Comparison of ENCODE assay signal across 8 cellular contexts in genomic region chr17:28598389-28598788, GRCh38. TPM values are rescaled to one million over a fixed set of nuclear protein-coding genes. Genes with fewer than 3 reads are reported as not detected.
A peak's percentile ranks its signal among the peaks of the same experiment; 100 is the strongest.
DNase-seq lines count a peak whose midpoint lies in the region; ATAC-seq and TF ChIP-seq lines count a peak whose summit lies in the region.

No MANE protein-coding gene starts in this region.

- peak overlapping the region; percentile 8; the same call in 1 of the 2 replicates for H3K27ac ChIP-seq in PC-9

- intact Hi-C loops in PC-9 (cut with micrococcal nuclease; ENCODE audit: unreplicated experiment) = no loop called here

- H3K79me2 ChIP-seq in PC-9 (ENCODE audit: low read depth) = peaks cover 17% of the 10 kb centered on the region

- TF ChIP-seq CTCF in PC-9 (conservative IDR thresholded peaks at IDR 0.05) = no peak
- TF ChIP-seq CTCF in fibroblast of mammary gland (conservative IDR thresholded peaks at IDR 0.05; ENCODE audit: control insufficient read depth, insufficient read depth, low read depth, low read length) = no peak

- no peaks in the 10 kb centered on the region for H3K27me3 ChIP-seq in PC-9 (ENCODE audit: insufficient read depth, low read depth)
- no peaks in the 10 kb centered on the region for H3K27me3 ChIP-seq in skeletal muscle satellite cell (ENCODE audit: control insufficient read depth, insufficient read depth, low read length)

- H3K36me3 ChIP-seq in PC-9 (ENCODE audit: low read depth) = peaks cover 3% of the 10 kb centered on the region; the same call in 1 of the 2 replicates
- no peaks in the 10 kb centered on the region for H3K36me3 ChIP-seq in skeletal muscle satellite cell (ENCODE audit: insufficient read depth, low read length)

- H3K4me1 ChIP-seq in PC-9 (replicated peaks; ENCODE audit: insufficient read depth) (peaks cover 17% of the 10 kb centered on the region), skeletal muscle satellite cell (ENCODE audit: control insufficient read depth, insufficient read depth, low read length) (peaks cover 21% of the 10 kb centered on the region)

- TSS peak; percentile 66 for BruUV-seq in PC-9 (replicated peaks; lab: Mats Ljungman, UMichigan)

- H3K9me2 ChIP-seq in PC-9 (ENCODE audit: insufficient read depth) = no peaks in the 10 kb centered on the region

- H3K4me2 ChIP-seq in PC-9 (peak overlapping the region; percentile 93), skeletal muscle satellite cell (ENCODE audit: low read length) (peak overlapping the region; percentile 97)

- POLR2A ChIA-PET in PC-9 (lab: Charles Lee; ENCODE audit: unreplicated experiment) = no interaction called here

- H3K4me3 ChIP-seq in PC-9 = peak overlapping the region; percentile 79
- H3K4me3 ChIP-seq in fibroblast of mammary gland (ENCODE audit: control insufficient read depth, low read depth, low read length) = peak overlapping the region; percentile 89
- H3K4me3 ChIP-seq in skeletal muscle satellite cell (ENCODE audit: low read length) = peak overlapping the region; percentile 93

- peak; percentile 50 for DNase-seq in SKM-1 treated with dmso at 0.1 percent for 144 hours (lab: John Stamatoyannopoulos, UW; ENCODE audit: unreplicated experiment)
- DNase-seq in SKM-1 (lab: John Stamatoyannopoulos, UW; ENCODE audit: unreplicated experiment) = no peak
- DNase-seq in PC-9 = peak in 1 of 2 experiments; percentile 7
- DNase-seq in fibroblast of mammary gland (ENCODE audit: low read depth) = no peak
- no peak for DNase-seq in middle frontal gyrus (ENCODE audit: extremely low spot score, low spot score)

- H3K9ac ChIP-seq in skeletal muscle satellite cell (ENCODE audit: low read depth, low read length) = peak overlapping the region; percentile 91

- ATAC-seq in HG03520 (IDR thresholded peaks at IDR 0.05; ENCODE audit: unreplicated experiment) = no peak
- ATAC-seq in GM18511 (IDR thresholded peaks at IDR 0.05; ENCODE audit: unreplicated experiment) = no peak

- H4K20me1 ChIP-seq in PC-9 (ENCODE audit: insufficient read depth) = no peaks in the 10 kb centered on the region

- H2AFZ ChIP-seq in PC-9 = peak overlapping the region; percentile 99

- H3K9me3 ChIP-seq in PC-9 (ENCODE audit: insufficient read depth, low read depth) (no peaks in the 10 kb centered on the region), skeletal muscle satellite cell (replicated peaks; ENCODE audit: low read length) (no peaks in the 10 kb centered on the region)

- peaks cover 29% of the 10 kb centered on the region for H3F3A ChIP-seq in PC-9 (ENCODE audit: insufficient read depth, low read depth)

- CTCF ChIA-PET in PC-9 (lab: Charles Lee) = no interaction called here

RNA-seq across cellular contexts. Expression of gene SPAG5, which starts 0.4 kb away (rescaled TPM):
- total RNA-seq in PC-9 (2021) = 101 and 109 TPM in 2 replicates
- total RNA-seq in skeletal muscle satellite cell (2012; rRNA removed) = 22.1 and 35.8 TPM in 2 replicates

RNA-seq across cellular contexts. Expression of gene RSKR, which starts 15.6 kb away (rescaled TPM):
- total RNA-seq in PC-9 (2021) = 21.7 and 25.8 TPM in 2 replicates
- total RNA-seq in skeletal muscle satellite cell (2012; rRNA removed) = 6.3 and 8.6 TPM in 2 replicates

RNA-seq across cellular contexts. Expression of gene ALDOC, which starts 21.7 kb away (rescaled TPM):
- total RNA-seq in PC-9 (2021) = 17.4 and 21.6 TPM in 2 replicates
- 20.5 and 38.5 TPM in 2 replicates for total RNA-seq in skeletal muscle satellite cell (2012; rRNA removed)

RNA-seq across cellular contexts. Expression of gene PIGS, which starts 27.1 kb away (rescaled TPM):
- 57.6 and 64.2 TPM in 2 replicates for total RNA-seq in PC-9 (2021)
- total RNA-seq in skeletal muscle satellite cell (2012; rRNA removed) = 38.7 and 40.8 TPM in 2 replicates

RNA-seq across cellular contexts. Expression of gene UNC119, which starts 46.0 kb away (rescaled TPM):
- 39.7 and 48.8 TPM in 2 replicates for total RNA-seq in PC-9 (2021)
- total RNA-seq in skeletal muscle satellite cell (2012; rRNA removed) = 14.4 and 27.1 TPM in 2 replicates
